11 cellular contexts compared by ENCODE assay signal in the genomic region with DNA sequence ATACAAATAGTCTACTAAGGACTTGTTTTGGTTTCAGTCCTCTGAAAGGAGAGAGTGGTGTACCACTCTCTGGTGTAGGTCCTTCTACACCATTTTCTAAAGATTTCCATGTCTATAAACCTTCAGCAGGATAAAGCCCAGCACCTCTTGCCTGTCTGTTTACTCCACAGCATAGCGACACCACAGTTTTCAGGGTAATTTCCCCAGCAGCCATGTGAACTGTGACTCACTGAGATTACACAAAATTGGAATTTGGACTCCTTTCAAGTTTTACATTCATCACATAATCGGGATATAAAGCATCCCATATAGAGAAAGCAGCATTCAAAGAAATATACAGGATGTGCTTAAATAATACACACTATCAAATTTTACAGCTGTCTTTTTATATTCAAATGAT.
DNase-seq lines count a peak whose midpoint lies in the region; ATAC-seq and TF ChIP-seq lines count a peak whose summit lies in the region.
"Had no signal": no experiment of that assay in that cellular context is flagged by ENCODE, and none has a peak within 500 bp of the region (broad histone marks: within the 10 kb centered on the region; RNA-seq: fewer than 3 reads in every experiment).

No MANE protein-coding gene starts in this region.

- TF ChIP-seq CTCF in lung (IDR thresholded peaks at IDR 0.05; ENCODE audit: control extremely low read depth, extremely low read depth): no peak

- peaks cover 0 to 2% of the 10 kb centered on the region in 2 donors for H3K4me1 ChIP-seq in lung (ENCODE audit: control insufficient read depth in 2 of 2, insufficient read depth in 2 of 2, low read length in 2 of 2)

- 55 to 77% methylated on average over 2 of the region's 2 CpGs for WGBS in lung, 2 donors

- H3K9me3 ChIP-seq in lung (ENCODE audit: control insufficient read depth in 2 of 2, insufficient read depth in 1 of 2, low read length in 1 of 2): no peaks in the 10 kb centered on the region

- TF ChIP-seq POLR2A in GM18505 (IDR thresholded peaks at IDR 0.05; ENCODE audit: borderline replicate concordance, extremely low read depth, insufficient read depth, insufficient read length): no peak

- H3K27ac ChIP-seq in lung (ENCODE audit: low read depth in 1 of 2, low read length in 1 of 2): no peak overlapping the region

- peak; percentile 47 for ATAC-seq in lung (ENCODE audit: insufficient read depth, low FRiP score)
- no peak for ATAC-seq in GM18505 (IDR thresholded peaks at IDR 0.05; ENCODE audit: unreplicated experiment)

- DNase-seq in AG20443 (ENCODE audit: low spot score) (peak; percentile 54), HuH-7 (ENCODE audit: low spot score) (peak; percentile 11), brain pericyte (ENCODE audit: low read depth, low spot score) (peak; percentile 22), lung (ENCODE audit: low spot score) (no peak), NCI-H2171 (lab: John Stamatoyannopoulos, UW) (no peak), NCI-H510A (lab: John Stamatoyannopoulos, UW) (no peak), NCI-H2081 treated with DMSO at 0.1 percent for 48 hours (lab: John Stamatoyannopoulos, UW) (no peak)
- DNase-seq: DMS153; effector CD8-positive, alpha-beta T cell; mesendoderm had no signal

- no peaks in the 10 kb centered on the region for H3K36me3 ChIP-seq in lung (ENCODE audit: control insufficient read depth in 2 of 2, insufficient read depth in 2 of 2, low read length in 2 of 2)

- H3K27me3 ChIP-seq in lung (ENCODE audit: control insufficient read depth, insufficient read depth): no peaks in the 10 kb centered on the region

- no peak overlapping the region for H3K4me3 ChIP-seq in lung

Comparison
In these comparisons a context has a peak if more than half of its experiments do, and no peak if none do; other contexts are left out.
1. DNase-seq: peak in AG20443 (single experiment), HuH-7 (single experiment) and brain pericyte (single experiment); none in lung (single experiment), NCI-H2171 (single experiment), NCI-H510A (single experiment) and NCI-H2081 treated with DMSO at 0.1 percent for 48 hours (single experiment).